ENCODE assay signal across 15 cellular contexts in the genomic region with DNA sequence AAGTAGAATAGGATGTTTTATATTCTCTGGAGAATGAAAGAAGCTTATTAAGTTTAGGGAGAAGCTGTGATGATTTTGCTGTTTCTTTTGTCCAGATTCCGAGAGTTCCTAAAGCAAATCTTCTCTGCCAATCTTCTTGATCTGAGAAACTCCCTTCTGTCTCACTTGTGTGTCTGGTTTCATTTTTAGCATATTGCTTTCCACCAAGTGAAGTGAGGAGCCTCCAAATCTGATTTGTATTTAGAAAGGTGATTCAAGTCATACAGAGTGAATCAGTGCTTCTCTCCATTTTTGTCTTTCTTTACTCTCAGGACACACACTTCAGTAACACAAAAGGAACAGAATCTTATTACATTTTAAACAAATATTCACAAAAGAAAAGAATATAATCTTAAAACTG. TPM values are rescaled to one million over a fixed set of nuclear protein-coding genes. Genes with fewer than 3 reads are reported as not detected.
DNase-seq lines count a peak whose midpoint lies in the region; ATAC-seq and TF ChIP-seq lines count a peak whose summit lies in the region.
"Had no signal": no experiment of that assay in that cellular context is flagged by ENCODE, and none has a peak within 500 bp of the region (broad histone marks: within the 10 kb centered on the region; RNA-seq: fewer than 3 reads in every experiment).

No MANE protein-coding gene starts in this region.

- peaks cover 0 to 26% of the 10 kb centered on the region in 2 experiments for H3K36me3 ChIP-seq in mesenchymal stem cell (ENCODE audit: control insufficient read depth in 1 of 2, insufficient read depth in 2 of 2, low read depth in 1 of 2, low read length in 2 of 2)

- H3K9me3 ChIP-seq in mesenchymal stem cell (ENCODE audit: control insufficient read depth, low read length) = no peaks in the 10 kb centered on the region

- no peak overlapping the region for H3K4me2 ChIP-seq in mesenchymal stem cell (ENCODE audit: low read length, poor library complexity, severe bottlenecking)
- H3K4me2 ChIP-seq: SK-N-SH had no signal

- H3K23ac ChIP-seq in mesenchymal stem cell (ENCODE audit: low read length in 2 of 2) = no peak overlapping the region

- in situ Hi-C loops in GM13977 (cut with MboI; ENCODE audit: low pct_unique_long_range_greater_than_20kb, low sequenced_read_pairs, unreplicated experiment) = no loop called here

- peak overlapping the region; percentile 54 for H3K9ac ChIP-seq in mesenchymal stem cell (ENCODE audit: low read length)
- H3K9ac ChIP-seq: SK-N-SH had no signal

- ATAC-seq in HG02870 (IDR thresholded peaks at IDR 0.05; ENCODE audit: unreplicated experiment) (peak; percentile 81), HG02973 (IDR thresholded peaks at IDR 0.05; ENCODE audit: unreplicated experiment) (no peak)

- H3K18ac ChIP-seq in mesenchymal stem cell (ENCODE audit: low read depth in 1 of 2, low read length in 2 of 2) = no peak overlapping the region

- no peak for TF ChIP-seq CTCF in GM13977 (IDR thresholded peaks at IDR 0.05; ENCODE audit: extremely low read depth, insufficient read depth, missing control alignments)

- no peaks in the 10 kb centered on the region for H3K27me3 ChIP-seq in mesenchymal stem cell (ENCODE audit: control insufficient read depth in 1 of 2, insufficient read depth in 1 of 2, low read length in 2 of 2)

- H2BK12ac ChIP-seq in mesenchymal stem cell (ENCODE audit: low read length in 2 of 2) = no peak overlapping the region

- no peaks in the 10 kb centered on the region for H3K4me1 ChIP-seq in mesenchymal stem cell (ENCODE audit: control insufficient read depth, insufficient read depth, low read depth, low read length)

- DNase-seq in GM13977 (ENCODE audit: low spot score) (peak; percentile 34), GM19240 (ENCODE audit: insufficient read length, low spot score) (peak; percentile 13), mesenchymal stem cell (no peak), NCI-H2227 treated with DMSO at 0.1 percent for 48 hours (lab: John Stamatoyannopoulos, UW) (no peak), middle frontal gyrus (ENCODE audit: extremely low spot score, low spot score) (no peak)
- DNase-seq: activated CD8-positive, alpha-beta memory T cell treated with anti-CD3 and anti-CD28 coated beads, Interleukin-2, amount 50 U/mL, for 4 hours; aorta; EL; mammary epithelial cell; MV-4-11; NCI-H345; SK-N-SH had no signal

- H2AK5ac ChIP-seq in mesenchymal stem cell (ENCODE audit: low read length, severe bottlenecking) = no peak overlapping the region

- no peak overlapping the region for H2AFZ ChIP-seq in mesenchymal stem cell (ENCODE audit: low read depth, low read length)

- H3K27ac ChIP-seq in mesenchymal stem cell (ENCODE audit: low read length, poor library complexity, severe bottlenecking) = no peak overlapping the region

- no peak overlapping the region for H2BK120ac ChIP-seq in mesenchymal stem cell (ENCODE audit: low read depth, low read length)

- no peak overlapping the region for H3K4ac ChIP-seq in mesenchymal stem cell (ENCODE audit: low read depth in 1 of 2, low read length in 2 of 2)

- H2BK15ac ChIP-seq in mesenchymal stem cell (ENCODE audit: low read depth, poor library complexity, severe bottlenecking) = no peak overlapping the region

- no peak overlapping the region for H2BK5ac ChIP-seq in mesenchymal stem cell (ENCODE audit: low read depth, low read length, poor library complexity, severe bottlenecking)

- WGBS in mesenchymal stem cell = no CpG with 5 or more reads among the region's 1 CpG

- H4K91ac ChIP-seq in mesenchymal stem cell (ENCODE audit: low read length) = no peak overlapping the region

- no peak overlapping the region for H3K4me3 ChIP-seq in mesenchymal stem cell (ENCODE audit: insufficient read depth in 1 of 2, low read depth in 1 of 2, low read length in 2 of 2)
- H3K4me3 ChIP-seq: skin epidermis had no signal

- H3K79me1 ChIP-seq in mesenchymal stem cell (replicated peaks; ENCODE audit: low read length, poor library complexity, severe bottlenecking) = peaks cover 6% of the 10 kb centered on the region

- H4K8ac ChIP-seq in mesenchymal stem cell (ENCODE audit: low read length) = no peak overlapping the region

- H3K14ac ChIP-seq in mesenchymal stem cell (ENCODE audit: low read length in 2 of 2) = no peak overlapping the region

RNA-seq across cellular contexts. Expression of a gene that starts 48.4 kb away (rescaled TPM):
- 11.1 TPM for polyA plus RNA-seq in mesenchymal stem cell (2013, experiment 1 of 2)
- 10.8 TPM for polyA plus RNA-seq in mesenchymal stem cell (2013, experiment 2 of 2)

Comparison
In these comparisons a context has a peak if more than half of its experiments do, and no peak if none do; other contexts are left out.
1. DNase-seq: peak in GM13977 (single experiment) and GM19240 (single experiment); none in mesenchymal stem cell (single experiment), NCI-H2227 treated with DMSO at 0.1 percent for 48 hours (single experiment) and middle frontal gyrus (single experiment).